ENCODE assay signal across 12 cellular contexts in the genomic region with DNA sequence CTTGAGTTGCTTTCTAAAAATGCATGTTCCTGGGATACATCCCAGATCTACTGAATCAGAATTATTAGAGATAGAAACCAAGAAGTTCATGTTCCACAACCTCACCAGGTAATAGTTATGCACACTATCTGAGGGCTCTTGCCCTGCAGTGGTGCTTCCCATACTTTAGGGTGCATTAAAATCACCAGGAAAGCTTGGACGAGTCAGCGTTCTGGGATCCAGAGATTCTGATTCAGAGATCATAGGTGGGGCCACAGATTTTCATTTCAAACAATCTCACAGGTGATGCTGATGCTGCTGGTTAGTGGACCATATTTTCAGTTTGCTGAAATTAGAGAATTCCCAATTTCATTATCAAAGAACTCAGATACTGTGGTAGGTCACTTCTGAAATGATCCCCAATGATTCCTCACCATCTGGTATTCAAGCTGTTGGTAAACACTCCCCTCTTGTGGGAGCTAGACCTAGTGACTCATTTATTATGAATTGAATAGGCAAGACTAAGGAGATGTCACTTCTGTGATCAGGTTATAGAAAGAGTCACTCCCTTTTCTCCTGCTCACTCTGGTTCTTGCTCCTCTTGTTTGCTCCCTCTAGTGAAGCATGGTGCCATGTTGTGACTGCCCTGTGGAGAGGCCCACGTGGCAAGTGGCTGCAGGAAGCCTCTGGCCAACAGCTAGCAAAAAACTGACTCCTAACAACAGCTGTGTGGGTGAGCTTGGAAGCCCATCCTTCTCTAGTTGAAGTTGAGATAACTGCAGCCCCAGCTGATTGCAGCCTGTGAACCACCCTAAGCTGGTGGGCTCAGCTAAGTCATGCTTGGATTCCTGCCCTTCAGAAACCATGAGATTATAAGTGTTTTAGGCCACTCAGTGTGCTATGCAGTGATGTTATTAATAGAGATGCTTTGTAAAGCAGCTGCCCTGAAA. TPM values are rescaled to one million over a fixed set of nuclear protein-coding genes. Genes with fewer than 3 reads are reported as not detected.
DNase-seq lines count a peak whose midpoint lies in the region; ATAC-seq and TF ChIP-seq lines count a peak whose summit lies in the region.
"Had no signal": no experiment of that assay in that cellular context is flagged by ENCODE, and none has a peak within 500 bp of the region (broad histone marks: within the 10 kb centered on the region; RNA-seq: fewer than 3 reads in every experiment).

No MANE protein-coding gene starts in this region.

- ATAC-seq in stimulated activated naive CD8-positive, alpha-beta T cell treated with anti-CD3 and anti-CD28 coated beads, Interleukin-15, Interleukin-2, amounts not matched to agents 100 U/mL and 50 U/mL, for 24 hours: peak; percentile 8
- no peak for ATAC-seq in stimulated activated naive CD8-positive, alpha-beta T cell treated with anti-CD3 and anti-CD28 coated beads, Interleukin-15, amount 100 ng/mL, for 72 hours
- no peak for ATAC-seq in GM18907 (IDR thresholded peaks at IDR 0.05; ENCODE audit: unreplicated experiment)
- no peak for ATAC-seq in HG03378 (IDR thresholded peaks at IDR 0.05; ENCODE audit: unreplicated experiment)

- H3K9me3 Mint-ChIP-seq in stimulated activated naive CD8-positive, alpha-beta T cell treated with anti-CD3 and anti-CD28 coated beads, Interleukin-15, amount 100 ng/mL, for 72 hours: no peaks in the 10 kb centered on the region
- H3K9me3 Mint-ChIP-seq: activated B cell treated with CpG ODN at 0.5 μM for 24 hours had no signal

- WGBS in SK-N-SH (ENCODE audit: low lambda C conversion rate): 83% methylated on average over 3 of the region's 3 CpGs

- H3K36me3 ChIP-seq in SK-N-SH (replicated peaks in 1 of 2; ENCODE audit: control insufficient read depth in 1 of 2, insufficient read depth in 2 of 2, low read length in 1 of 2) (no peaks in the 10 kb centered on the region), fibroblast of lung (ENCODE audit: control insufficient read depth, insufficient read depth, low read length) (no peaks in the 10 kb centered on the region)
- H3K36me3 ChIP-seq: left lung had no signal

- H3K27ac ChIP-seq in SK-N-SH (ENCODE audit: low read depth in 2 of 2, low read length in 1 of 2) (peak overlapping the region in 1 of 2 experiments; percentile 80; a peak in 2 of 4 replicates), fibroblast of lung (ENCODE audit: insufficient read depth, low read length) (peak overlapping the region; percentile 75)
- H3K27ac ChIP-seq: left lung had no signal

- peaks cover 20% of the 10 kb centered on the region for H3F3A ChIP-seq in SK-N-SH (replicated peaks; ENCODE audit: insufficient read depth)

- TF ChIP-seq RAD21 in SK-N-SH (IDR thresholded peaks at IDR 0.05; ENCODE audit: low read length): peak; percentile 27; the same call in 1 of the 2 replicates

- CTCF ChIA-PET in SK-N-SH (lab: Yijun Ruan, JAX): interaction anchor here (0.6 to 3.1 kb wide), 14 partner anchors 11 to 554 kb away, joined by 3 to 24 read pairs (median 3); partner anchors contain the start of gene ABLIM3

- H3K4me3 ChIP-seq in SK-N-SH (ENCODE audit: low read depth in 2 of 2, low read length in 1 of 2): no peak overlapping the region
- H3K4me3 ChIP-seq in fibroblast of lung (replicated peaks in 1 of 4; ENCODE audit: control extremely low read depth in 1 of 4, insufficient read depth in 1 of 4, low read depth in 3 of 4, low read length in 4 of 4): no peak overlapping the region
- H3K4me3 ChIP-seq: left lung had no signal

- H3K27ac Mint-ChIP-seq in stimulated activated naive CD8-positive, alpha-beta T cell treated with anti-CD3 and anti-CD28 coated beads, Interleukin-15, amount 100 ng/mL, for 72 hours: no peak overlapping the region
- H3K27ac Mint-ChIP-seq: activated B cell treated with CpG ODN at 0.5 μM for 24 hours had no signal

- H4K20me1 ChIP-seq in SK-N-SH (ENCODE audit: insufficient read depth): no peaks in the 10 kb centered on the region; the same call in 1 of the 2 replicates
- no peaks in the 10 kb centered on the region for H4K20me1 ChIP-seq in fibroblast of lung (ENCODE audit: control insufficient read depth, extremely low read depth, insufficient read depth, low read length)

- no peak overlapping the region for H3K9ac ChIP-seq in SK-N-SH
- no peak overlapping the region for H3K9ac ChIP-seq in fibroblast of lung (ENCODE audit: insufficient read depth, low read length)

- POLR2A ChIA-PET in SK-N-SH (lab: Yijun Ruan, JAX): no interaction called here

- peak overlapping the region; percentile 61 for H3K4me2 ChIP-seq in SK-N-SH
- peak overlapping the region; percentile 73 for H3K4me2 ChIP-seq in fibroblast of lung (ENCODE audit: extremely low read depth, insufficient read depth, low read length)

- H3K4me3 Mint-ChIP-seq in stimulated activated naive CD8-positive, alpha-beta T cell treated with anti-CD3 and anti-CD28 coated beads, Interleukin-15, amount 100 ng/mL, for 72 hours: no peak overlapping the region
- H3K4me3 Mint-ChIP-seq: activated B cell treated with CpG ODN at 0.5 μM for 24 hours had no signal

- peaks cover 7 to 12% of the 10 kb centered on the region in 2 experiments; a peak in 3 of 4 replicates for H3K4me1 ChIP-seq in SK-N-SH (ENCODE audit: control insufficient read depth in 1 of 2, insufficient read depth in 2 of 2, low read depth in 1 of 2, low read length in 1 of 2)
- peaks cover 35% of the 10 kb centered on the region for H3K4me1 ChIP-seq in fibroblast of lung (ENCODE audit: control insufficient read depth, extremely low read depth, insufficient read depth, low read length)
- H3K4me1 ChIP-seq: left lung had no signal

- H3K9me3 ChIP-seq in SK-N-SH: no peaks in the 10 kb centered on the region
- H3K9me3 ChIP-seq in fibroblast of lung (ENCODE audit: control insufficient read depth, insufficient read depth, low read depth, low read length): no peaks in the 10 kb centered on the region
- H3K9me3 ChIP-seq: left lung had no signal

- H3K4me1 Mint-ChIP-seq in stimulated activated naive CD8-positive, alpha-beta T cell treated with anti-CD3 and anti-CD28 coated beads, Interleukin-15, amount 100 ng/mL, for 72 hours: no peaks in the 10 kb centered on the region
- H3K4me1 Mint-ChIP-seq: activated B cell treated with CpG ODN at 0.5 μM for 24 hours had no signal

- TF ChIP-seq CTCF in SK-N-SH (IDR thresholded peaks at IDR 0.05) (peak; percentile 46), fibroblast of lung (conservative IDR thresholded peaks at IDR 0.05 in 1 of 2, IDR thresholded peaks at IDR 0.05 in 1 of 2; ENCODE audit: low read depth in 1 of 2, low read length in 2 of 2) (peak in 1 of 2 donors; percentile 13)

- no peak for DNase-seq in stimulated activated naive CD8-positive, alpha-beta T cell treated with anti-CD3 and anti-CD28 coated beads, Interleukin-15, Interleukin-2, amounts not matched to agents 100 U/mL and 50 U/mL, for 24 hours
- no peak for DNase-seq in stimulated activated naive CD8-positive, alpha-beta T cell treated with anti-CD3 and anti-CD28 coated beads, Interleukin-15, amount 100 ng/mL, for 72 hours
- DNase-seq in SK-N-SH (no peak), fibroblast of lung (ENCODE audit: low read depth in 2 of 2) (peak; percentile 46 to 66), hepatic stellate cell (ENCODE audit: low spot score) (no peak), CD1c-positive myeloid dendritic cell (ENCODE audit: extremely low spot score) (no peak)
- DNase-seq: activated B cell treated with CpG ODN at 0.5 μM for 24 hours; activated naive CD4-positive, alpha-beta T cell treated with anti-CD3 and anti-CD28 coated beads, Interleukin-2, amount 50 U/mL, for 16 hours; NCI-H1417 treated with DMSO at 0.1 percent for 48 hours had no signal

- H3K9me2 ChIP-seq in SK-N-SH: no peaks in the 10 kb centered on the region

- H2AFZ ChIP-seq in SK-N-SH (ENCODE audit: low read depth) (no peak overlapping the region), fibroblast of lung (ENCODE audit: low read length) (no peak overlapping the region)

- no peaks in the 10 kb centered on the region for H3K79me2 ChIP-seq in SK-N-SH (ENCODE audit: insufficient read depth)
- H3K79me2 ChIP-seq in fibroblast of lung (ENCODE audit: control insufficient read depth, insufficient read depth, low read length): no peaks in the 10 kb centered on the region

- peaks cover 37% of the 10 kb centered on the region for H3K27me3 Mint-ChIP-seq in stimulated activated naive CD8-positive, alpha-beta T cell treated with anti-CD3 and anti-CD28 coated beads, Interleukin-15, amount 100 ng/mL, for 72 hours

- no peak for TF ChIP-seq EP300 in SK-N-SH (IDR thresholded peaks at IDR 0.05; ENCODE audit: borderline replicate concordance in 1 of 2, low read depth in 1 of 2, low read length in 1 of 2)

- no peaks in the 10 kb centered on the region for H3K27me3 ChIP-seq in SK-N-SH (ENCODE audit: insufficient read depth)
- H3K27me3 ChIP-seq in fibroblast of lung (ENCODE audit: control insufficient read depth, insufficient read depth, low read length): no peaks in the 10 kb centered on the region
- H3K27me3 ChIP-seq: left lung had no signal

TF ChIP-seq in SK-N-SH, 30 proteins besides CTCF, POLR2A, EP300 and RAD21 (continues in another document):
- TF ChIP-seq RFX5 (IDR thresholded peaks at IDR 0.05; ENCODE audit: low read length): no peak

RNA-seq across cellular contexts. Expression of gene SH3TC2, which starts 59.8 kb away (rescaled TPM):
- polyA plus RNA-seq in SK-N-SH (2012; rRNA removed): 1.1 and 1.7 TPM in 2 replicates
- 0.89 and 1.2 TPM in 2 replicates for polyA plus RNA-seq in SK-N-SH (2012; cell fraction: cytosol; rRNA removed)
- polyA plus RNA-seq in SK-N-SH (2012; cell fraction: nucleus; rRNA removed): 3.8 and 4.2 TPM in 2 replicates
- 0.26 and 0.83 TPM in 2 replicates for total RNA-seq in fibroblast of lung
- polyA plus RNA-seq in fibroblast of lung: 1.4 and 3.2 TPM in 2 replicates
- polyA plus RNA-seq in fibroblast of lung (2012): 1.1 and 1.9 TPM in 2 replicates
- 4.2 and 5.0 TPM in 2 replicates for polyA minus RNA-seq in fibroblast of lung (ENCODE audit: low replicate concordance)
- total RNA-seq: activated B cell treated with CpG ODN at 0.5 μM for 24 hours had no signal

Comparison
In these comparisons a context has a peak if more than half of its experiments do, and no peak if none do; other contexts are left out.
1. DNase-seq: peak in fibroblast of lung (2 of 2); none in stimulated activated naive CD8-positive, alpha-beta T cell treated with anti-CD3 and anti-CD28 coated beads, Interleukin-15, Interleukin-2, amounts not matched to agents 100 U/mL and 50 U/mL, for 24 hours (single experiment), stimulated activated naive CD8-positive, alpha-beta T cell treated with anti-CD3 and anti-CD28 coated beads, Interleukin-15, amount 100 ng/mL, for 72 hours (0 of 2), SK-N-SH (single experiment), hepatic stellate cell (single experiment) and CD1c-positive myeloid dendritic cell (single experiment).